In genomic region chr2:68379184-68379708, GRCh38 we compare ENCODE assay signal across 13 cellular contexts. TPM values are rescaled to one million over a fixed set of nuclear protein-coding genes. Genes with fewer than 3 reads are reported as not detected.
A peak's percentile ranks its signal among the peaks of the same experiment; 100 is the strongest.
DNase-seq lines count a peak whose midpoint lies in the region; ATAC-seq and TF ChIP-seq lines count a peak whose summit lies in the region.
"Had no signal": no experiment of that assay in that cellular context is flagged by ENCODE, and none has a peak within 500 bp of the region (broad histone marks: within the 10 kb centered on the region; RNA-seq: fewer than 3 reads in every experiment).

No MANE protein-coding gene starts in this region.

- peaks cover 2% of the 10 kb centered on the region for H3K36me3 Mint-ChIP-seq in activated CD4-positive, alpha-beta T cell treated with anti-CD3 and anti-CD28 coated beads, Interleukin-2, amount 10 ng/mL, durations not matched to agents 24 days and 14 days (ENCODE audit: low read depth)
- H3K36me3 Mint-ChIP-seq in T-helper 17 cell (ENCODE audit: low read depth) (no peaks in the 10 kb centered on the region), type B pancreatic cell (no peaks in the 10 kb centered on the region)
- H3K36me3 Mint-ChIP-seq in natural killer cell treated with Interleukin-12 subunit alpha and Interleukin-12 subunit beta and Interleukin-15 and Interleukin-18, amount 100 ng/mL, for 72 hours, result peaks cover 57% of the 10 kb centered on the region

- H3K4me3 Mint-ChIP-seq in activated CD4-positive, alpha-beta T cell treated with anti-CD3 and anti-CD28 coated beads, Interleukin-2, amount 10 ng/mL, durations not matched to agents 24 days and 14 days, result peak overlapping the region; percentile 3
- peak overlapping the region; percentile 2 for H3K4me3 Mint-ChIP-seq in T-helper 17 cell
- peak overlapping the region; percentile 95 for H3K4me3 Mint-ChIP-seq in natural killer cell treated with Interleukin-12 subunit alpha and Interleukin-12 subunit beta and Interleukin-15 and Interleukin-18, amount 100 ng/mL, for 72 hours
- no peak overlapping the region for H3K4me3 Mint-ChIP-seq in type B pancreatic cell

- ATAC-seq in GM21447 (IDR thresholded peaks at IDR 0.05; ENCODE audit: unreplicated experiment) (peak; percentile 48), T-helper 17 cell (no peak)
- peak; percentile 91 for ATAC-seq in natural killer cell treated with Interleukin-12 subunit alpha and Interleukin-12 subunit beta and Interleukin-15 and Interleukin-18, amount 100 ng/mL, for 72 hours

- H3K9me3 ChIP-seq in T-helper 17 cell (ENCODE audit: control insufficient read depth, low read length, poor library complexity, severe bottlenecking), result no peaks in the 10 kb centered on the region

- TF ChIP-seq CTCF in type B pancreatic cell (conservative IDR thresholded peaks at IDR 0.05), result no peak

- intact Hi-C loops in activated CD4-positive, alpha-beta T cell treated with anti-CD3 and anti-CD28 coated beads, Interleukin-2, amount 10 ng/mL, durations not matched to agents 24 days and 14 days (cut with micrococcal nuclease), result loop anchor here (1.0 to 5.0 kb wide), 3 partner anchors 8 to 177 kb away; no protein-coding TSS in a partner anchor

- H3K9me3 Mint-ChIP-seq in activated CD4-positive, alpha-beta T cell treated with anti-CD3 and anti-CD28 coated beads, Interleukin-2, amount 10 ng/mL, durations not matched to agents 24 days and 14 days, result no peaks in the 10 kb centered on the region
- peaks cover 2% of the 10 kb centered on the region for H3K9me3 Mint-ChIP-seq in natural killer cell treated with Interleukin-12 subunit alpha and Interleukin-12 subunit beta and Interleukin-15 and Interleukin-18, amount 100 ng/mL, for 72 hours
- H3K9me3 Mint-ChIP-seq in type B pancreatic cell, result no peaks in the 10 kb centered on the region

- peaks cover 38% of the 10 kb centered on the region for H3K27me3 Mint-ChIP-seq in activated CD4-positive, alpha-beta T cell treated with anti-CD3 and anti-CD28 coated beads, Interleukin-2, amount 10 ng/mL, durations not matched to agents 24 days and 14 days
- H3K27me3 Mint-ChIP-seq in T-helper 17 cell, result no peaks in the 10 kb centered on the region
- no peaks in the 10 kb centered on the region for H3K27me3 Mint-ChIP-seq in natural killer cell treated with Interleukin-12 subunit alpha and Interleukin-12 subunit beta and Interleukin-15 and Interleukin-18, amount 100 ng/mL, for 72 hours
- H3K27me3 Mint-ChIP-seq in type B pancreatic cell, result peaks cover 36% of the 10 kb centered on the region

- peak overlapping the region; percentile 40 for H3K27ac Mint-ChIP-seq in activated CD4-positive, alpha-beta T cell treated with anti-CD3 and anti-CD28 coated beads, Interleukin-2, amount 10 ng/mL, durations not matched to agents 24 days and 14 days
- H3K27ac Mint-ChIP-seq in T-helper 17 cell, result peak overlapping the region; percentile 5
- H3K27ac Mint-ChIP-seq in natural killer cell treated with Interleukin-12 subunit alpha and Interleukin-12 subunit beta and Interleukin-15 and Interleukin-18, amount 100 ng/mL, for 72 hours, result peak overlapping the region; percentile 98
- H3K27ac Mint-ChIP-seq in type B pancreatic cell, result no peak overlapping the region

- peaks cover 11% of the 10 kb centered on the region for H3K4me1 Mint-ChIP-seq in activated CD4-positive, alpha-beta T cell treated with anti-CD3 and anti-CD28 coated beads, Interleukin-2, amount 10 ng/mL, durations not matched to agents 24 days and 14 days
- H3K4me1 Mint-ChIP-seq in T-helper 17 cell (peaks cover 8% of the 10 kb centered on the region), type B pancreatic cell (ENCODE audit: unreplicated experiment) (no peaks in the 10 kb centered on the region)
- peaks cover 82 to 92% of the 10 kb centered on the region in 2 donors for H3K4me1 Mint-ChIP-seq in natural killer cell treated with Interleukin-12 subunit alpha and Interleukin-12 subunit beta and Interleukin-15 and Interleukin-18, amount 100 ng/mL, for 72 hours (ENCODE audit: low read depth in 2 of 2)

- peak; percentile 63 for DNase-seq in activated CD4-positive, alpha-beta T cell treated with anti-CD3 and anti-CD28 coated beads, Interleukin-2, amount 10 ng/mL, durations not matched to agents 24 days and 14 days
- DNase-seq in activated CD4-positive, alpha-beta T cell treated with anti-CD3 and anti-CD28 coated beads for 1 hour, result no peak
- DNase-seq in T-helper 17 cell (no peak), type B pancreatic cell (ENCODE audit: extremely low spot score, unreplicated experiment) (no peak), SW 1271 (lab: John Stamatoyannopoulos, UW) (no peak), NCI-H526 (lab: John Stamatoyannopoulos, UW) (no peak)
- peak; percentile 85 for DNase-seq in natural killer cell treated with Interleukin-12 subunit alpha and Interleukin-12 subunit beta and Interleukin-15 and Interleukin-18, amount 100 ng/mL, for 72 hours (ENCODE audit: low spot score)
- DNase-seq: activated CD4-positive, alpha-beta T cell treated with anti-CD3 and anti-CD28 coated beads for 4 hours; kidney glomerular epithelial cell; substantia nigra had no signal

RNA-seq across cellular contexts. Expression of gene PLEK, which starts 14.2 kb away (rescaled TPM):
- 0.26 and 0.62 TPM in 2 replicates for total RNA-seq in activated CD4-positive, alpha-beta T cell treated with anti-CD3 and anti-CD28 coated beads, Interleukin-2, amount 10 ng/mL, durations not matched to agents 24 days and 14 days
- 10 to 100 TPM; 18.0 to 34.8 TPM for total RNA-seq in T-helper 17 cell
- total RNA-seq in natural killer cell treated with Interleukin-12 subunit alpha and Interleukin-12 subunit beta and Interleukin-15 and Interleukin-18, amount 100 ng/mL, for 72 hours, result 100 to 1,000 TPM; 209 to 569 TPM
- total RNA-seq in type B pancreatic cell (ENCODE audit: low replicate concordance), result not detected in 2 replicates
- total RNA-seq: Daoy, fibroblast of lung had no signal

RNA-seq across cellular contexts. Expression of gene CNRIP1, which starts 59.5 kb away (rescaled TPM):
- not detected in 2 replicates for total RNA-seq in activated CD4-positive, alpha-beta T cell treated with anti-CD3 and anti-CD28 coated beads, Interleukin-2, amount 10 ng/mL, durations not matched to agents 24 days and 14 days
- under 1 TPM in 1 of 2 donors, not detected in 1; 0.17 TPM for total RNA-seq in T-helper 17 cell
- not detected for total RNA-seq in natural killer cell treated with Interleukin-12 subunit alpha and Interleukin-12 subunit beta and Interleukin-15 and Interleukin-18, amount 100 ng/mL, for 72 hours
- total RNA-seq in type B pancreatic cell (ENCODE audit: low replicate concordance), result 0.36 and 15.0 TPM in 2 replicates

Comparison
In these comparisons a context has a peak if more than half of its experiments do, and no peak if none do; other contexts are left out.
1. DNase-seq: peak in activated CD4-positive, alpha-beta T cell treated with anti-CD3 and anti-CD28 coated beads, Interleukin-2, amount 10 ng/mL, durations not matched to agents 24 days and 14 days (single experiment) and natural killer cell treated with Interleukin-12 subunit alpha and Interleukin-12 subunit beta and Interleukin-15 and Interleukin-18, amount 100 ng/mL, for 72 hours (single experiment); none in activated CD4-positive, alpha-beta T cell treated with anti-CD3 and anti-CD28 coated beads for 1 hour (single experiment), T-helper 17 cell (0 of 3), type B pancreatic cell (single experiment), SW 1271 (0 of 2) and NCI-H526 (0 of 2).
2. RNA of gene PLEK, which starts 14.2 kb away (total RNA-seq): 209 to 569 TPM in natural killer cell treated with Interleukin-12 subunit alpha and Interleukin-12 subunit beta and Interleukin-15 and Interleukin-18, amount 100 ng/mL, for 72 hours and 18.0 to 34.8 TPM in T-helper 17 cell; 0.26 to 0.62 TPM in activated CD4-positive, alpha-beta T cell treated with anti-CD3 and anti-CD28 coated beads, Interleukin-2, amount 10 ng/mL, durations not matched to agents 24 days and 14 days and not detected in type B pancreatic cell; every median in the first group is over 10 times any median in the second.